ENCODE assay signal across 8 cellular contexts in genomic region chr16:56608043-56608875, GRCh38. TPM values are rescaled to one million over a fixed set of nuclear protein-coding genes. Genes with fewer than 3 reads are reported as not detected.
DNase-seq lines count a peak whose midpoint lies in the region; ATAC-seq, FAIRE-seq and TF ChIP-seq lines count a peak whose summit lies in the region.

TSS of gene MT2A (plus strand) at chr16:56608584. CDS start at chr16:56608656, 72 bp downstream.

- H3K27ac ChIP-seq in adipose tissue (ENCODE audit: low read depth, low read length): peak within 1 kb of the TSS; percentile 96
- peak within 1 kb of the TSS; percentile 91 to 98 (median 94) for H3K27ac ChIP-seq in upper lobe of left lung

- H3K4me1 Mint-ChIP-seq in T-cell: peaks cover 45 to 55% (median 51%) of the 10 kb centered on the region in 3 donors

- peak; percentile 48; the same call in 1 of the 2 replicates for TF ChIP-seq POLR2A in GM12892 (IDR thresholded peaks at IDR 0.05; ENCODE audit: low read depth, low read length)
- TF ChIP-seq POLR2A in upper lobe of left lung (IDR thresholded peaks at IDR 0.05): peak; percentile 82 to 93 (median 91)

- 5 to 7% (median 5%) methylated on average over 57 to 62 of the region's 62 CpGs for WGBS in adipose tissue, 3 donors
- 6 to 15% methylated on average over 12 to 36 of the region's 62 CpGs for WGBS in upper lobe of left lung, 2 donors

- H3K9me3 ChIP-seq in upper lobe of left lung: no peaks in the 10 kb centered on the region

- H3K4me1 ChIP-seq in upper lobe of left lung: peaks cover 38 to 62% (median 49%) of the 10 kb centered on the region in 4 donors

- H3K36me3 Mint-ChIP-seq in T-cell: no peaks in the 10 kb centered on the region

- POLR2A ChIA-PET in T-cell (lab: Charles Lee): interaction anchor here (1.0 kb wide), 3 partner anchors 17 to 1247 kb away, joined by 3 to 7 read pairs (median 4); partner anchors contain the start of gene MT1E (in 1 of the 2)

- TF ChIP-seq CTCF in upper lobe of left lung (IDR thresholded peaks at IDR 0.05): peak in 1 of 6 experiments; percentile 4

- intact Hi-C loops in cardiac septum (cut with DNase I) (loop anchor here (2.0 to 5.0 kb wide), 2 partner anchors 75 to 86 kb away; partner anchors contain the start of genes BBS2 and MT1X), posterior vena cava (cut with DNase I) (no loop called here)

- H3K27me3 Mint-ChIP-seq in T-cell: no peaks in the 10 kb centered on the region

- H3K9me3 Mint-ChIP-seq in T-cell: no peaks in the 10 kb centered on the region

- peak within 1 kb of the TSS; percentile 55 to 80 (median 69) for H3K4me3 ChIP-seq in upper lobe of left lung

- H3K27me3 ChIP-seq in upper lobe of left lung: no peaks in the 10 kb centered on the region

- ATAC-seq in HG02763 (IDR thresholded peaks at IDR 0.05; ENCODE audit: unreplicated experiment) (peak; percentile 87), T-cell (replicated peaks in 1 of 4) (peak; percentile 75 to 95 (median 92)), upper lobe of left lung (ENCODE audit: low FRiP score in 2 of 2) (peak; percentile 92)

- H3K36me3 ChIP-seq in upper lobe of left lung: no peaks in the 10 kb centered on the region

- peak; percentile 89 to 99 (median 98) for TF ChIP-seq EP300 in upper lobe of left lung (IDR thresholded peaks at IDR 0.05)

- CTCF ChIA-PET in T-cell (lab: Charles Lee): interaction anchor here in 1 of 2 donors (0.6 to 3.7 kb wide), 7 partner anchors 16 to 559 kb away, joined by 3 to 24 read pairs (median 4); partner anchors contain the start of gene MT1X

- peak within 1 kb of the TSS; percentile 93 to 98 for H3K27ac Mint-ChIP-seq in T-cell

- peak; percentile 54 for FAIRE-seq in GM12892 (lab: Jason Lieb, UNC)

- peak within 1 kb of the TSS; percentile 91 to 96 (median 94) for H3K4me3 Mint-ChIP-seq in T-cell

- peak; percentile 95 for DNase-seq in GM12892 (ENCODE audit: insufficient read length)
- peak; percentile 81 to 87 (median 87) for DNase-seq in NCI-H1417 (lab: John Stamatoyannopoulos, UW)
- DNase-seq in T-cell: peak; percentile 69 to 90 (median 82)
- peak; percentile 97 for DNase-seq in cardiac septum (ENCODE audit: low spot score)
- DNase-seq in posterior vena cava (ENCODE audit: low spot score): peak; percentile 99
- peak; percentile 98 for DNase-seq in upper lobe of left lung

RNA-seq across cellular contexts. Expression of gene MT2A, which starts in this region (rescaled TPM):
- polyA plus RNA-seq in GM12892 (2012; ENCODE audit: missing spikeins): 24.2 TPM
- total RNA-seq in T-cell (10 to 100 TPM; 46.8 to 71.4 (median 57.1) TPM), cardiac septum (108 TPM), posterior vena cava (1,000 to 10,000 TPM in 1 of 2 donors, 100 to 1,000 TPM in 1; 643 to 1,788 TPM), upper lobe of left lung (100 to 1,000 TPM; 137 to 552 (median 338) TPM)
- polyA plus RNA-seq in adipose tissue: 1,000 to 10,000 TPM in 2 of 3 donors, 100 to 1,000 TPM in 1; 558 to 7,150 (median 3,647) TPM

Comparison
In these comparisons a context has a peak if more than half of its experiments do, and no peak if none do; other contexts are left out.
1. Peak in every context shown above with its lines: DNase-seq, ATAC-seq, H3K4me3 ChIP-seq and H3K27ac ChIP-seq.